In genomic region chr1:29664711-29665110, GRCh38 we compare ENCODE assay signal across 32 cellular contexts.
"Had no signal": no experiment of that assay in that cellular context is flagged by ENCODE, and none has a peak within 500 bp of the region (broad histone marks: within the 10 kb centered on the region; RNA-seq: fewer than 3 reads in every experiment).

No MANE protein-coding gene starts in this region.

- H3K36me3 Mint-ChIP-seq: T-cell had no signal

- H3K4me3 Mint-ChIP-seq: activated CD4-positive, alpha-beta T cell treated with anti-CD3 and anti-CD28 coated beads, Interleukin-2, amount 10 ng/mL, durations not matched to agents 24 days and 14 days; activated CD8-positive, alpha-beta T cell treated with anti-CD3 and anti-CD28 coated beads for 36 hours; activated naive CD4-positive, alpha-beta T cell treated with anti-CD3 and anti-CD28 coated beads for 36 hours; activated T-cell treated with anti-CD3 and anti-CD28 coated beads, Interleukin-2, amount 50 U/mL, for 4 hours; activated T-helper 1 cell treated with anti-CD3 and anti-CD28 coated beads, Interleukin-12 subunit alpha, Interleukin-12 subunit beta, Interleukin-2, Interleukin-4 antibody, amounts not matched to agents 30 ng/mL and 10 ng/mL and 1 ng/mL, durations not matched to agents 14 hours and 24 hours and 36 hours; T-cell; T-helper 17 cell had no signal

- H3K9me3 ChIP-seq: body of pancreas had no signal

- H3K4me1 ChIP-seq: adrenal gland, body of pancreas, breast epithelium had no signal

- ATAC-seq: activated CD8-positive, alpha-beta T cell treated with anti-CD3 and anti-CD28 coated beads for 36 hours; activated naive CD4-positive, alpha-beta T cell treated with anti-CD3 and anti-CD28 coated beads, Interleukin-2, amount 50 U/mL, for 72 hours; activated T-cell treated with anti-CD3 and anti-CD28 coated beads, Interleukin-2, amount 50 U/mL, for 4 hours; body of pancreas; Right ventricle myocardium inferior; SK-N-SH treated with all-trans-retinoic acid at 6 μM for 48 hours; T-cell; T-helper 17 cell had no signal

- H3K4me3 ChIP-seq: adrenal gland, body of pancreas, breast epithelium, PC-9 had no signal

- H3K36me3 ChIP-seq: adrenal gland, breast epithelium had no signal

- H3K27ac Mint-ChIP-seq: activated CD4-positive, alpha-beta T cell treated with anti-CD3 and anti-CD28 coated beads, Interleukin-2, amount 10 ng/mL, durations not matched to agents 24 days and 14 days; activated CD8-positive, alpha-beta T cell treated with anti-CD3 and anti-CD28 coated beads for 36 hours; activated naive CD4-positive, alpha-beta T cell treated with anti-CD3 and anti-CD28 coated beads for 36 hours; activated naive CD4-positive, alpha-beta T cell treated with anti-CD3 and anti-CD28 coated beads, Interleukin-2, amount 50 U/mL, for 72 hours; activated T-helper 1 cell treated with anti-CD3 and anti-CD28 coated beads, Interleukin-12 subunit alpha, Interleukin-12 subunit beta, Interleukin-2, Interleukin-4 antibody, amounts not matched to agents 30 ng/mL and 10 ng/mL and 1 ng/mL, durations not matched to agents 14 hours and 24 hours and 36 hours; T-cell; T-helper 17 cell had no signal

- H3K27ac ChIP-seq: adrenal gland, body of pancreas, breast epithelium, PC-9, RWPE1, VCaP had no signal

- H3K27me3 ChIP-seq: adrenal gland, body of pancreas had no signal

- DNase-seq: activated CD4-positive, alpha-beta T cell treated with anti-CD3 and anti-CD28 coated beads, Interleukin-2, amount 10 ng/mL, durations not matched to agents 24 days and 14 days; activated CD4-positive, alpha-beta T cell treated with anti-CD3 and anti-CD28 coated beads, Interleukin-2, amount 50 U/mL, for 4 hours; activated CD8-positive, alpha-beta T cell treated with anti-CD3 and anti-CD28 coated beads for 36 hours; activated gamma-delta T cell treated with Interleukin-2 at 50 U/mL for 16 hours; activated naive CD4-positive, alpha-beta T cell treated with anti-CD3 and anti-CD28 coated beads for 36 hours; activated T-cell treated with anti-CD3 and anti-CD28 coated beads for 4 hours; activated T-cell treated with anti-CD3 and anti-CD28 coated beads, Interleukin-2, amount 50 U/mL, for 4 hours; body of pancreas; cerebellar nuclear complex; Karpas-422; KBM-7; NCI-H1105; NCI-H1417 treated with DMSO at 0.1 percent for 48 hours; NCI-H187 treated with DMSO at 0.1 percent for 48 hours; NCI-H2081; NCI-H226; NCI-H446 treated with DMSO at 0.1 percent for 48 hours; NCI-H524; NCI-H69; NK-92 treated with Interleukin-12 subunit alpha and Interleukin-12 subunit beta, amount 100 ng/mL, for 24 hours; PC-9; SIG-M5; T-cell; T-helper 17 cell had no signal

- H3K4me1 Mint-ChIP-seq: activated CD4-positive, alpha-beta T cell treated with anti-CD3 and anti-CD28 coated beads, Interleukin-2, amount 10 ng/mL, durations not matched to agents 24 days and 14 days; T-cell; T-helper 17 cell had no signal
